19 cellular contexts compared by ENCODE assay signal in the genomic region with DNA sequence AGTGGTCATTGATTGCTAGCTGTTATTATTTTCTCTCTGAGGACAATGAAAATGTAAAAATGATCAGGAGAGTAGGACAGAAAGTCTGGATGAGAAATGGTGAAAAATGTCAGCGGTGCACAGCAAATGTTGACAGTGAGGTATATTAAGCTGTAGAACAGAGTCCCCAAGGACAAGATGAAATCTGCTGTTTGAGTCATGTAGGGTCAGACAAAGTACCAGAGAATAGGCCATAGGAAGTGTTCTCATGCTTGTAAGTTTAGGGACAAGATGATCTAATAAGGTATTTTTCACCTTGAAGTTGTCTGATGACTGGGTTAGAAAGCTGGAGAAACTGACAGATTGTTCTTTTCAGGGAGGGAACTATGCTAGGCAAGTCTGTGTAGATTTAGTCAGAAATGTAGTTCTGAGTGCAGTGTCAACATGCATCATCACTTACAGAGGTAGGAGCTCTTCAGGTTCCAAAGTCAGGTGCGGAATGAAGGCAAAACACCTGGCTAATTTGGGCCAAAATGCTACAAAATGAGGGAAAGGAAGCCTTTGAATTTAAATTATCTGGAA.
"Had no signal": no experiment of that assay in that cellular context is flagged by ENCODE, and none has a peak within 500 bp of the region (broad histone marks: within the 10 kb centered on the region; RNA-seq: fewer than 3 reads in every experiment).

No MANE protein-coding gene starts in this region.

- H3K27me3 ChIP-seq: adrenal gland, ascending aorta, colonic mucosa, esophagus squamous epithelium, gastroesophageal sphincter, tibial artery had no signal

- H3K4me3 Mint-ChIP-seq: activated naive CD8-positive, alpha-beta T cell; central memory CD8-positive, alpha-beta T cell; natural killer cell; stimulated activated naive CD8-positive, alpha-beta T cell treated with anti-CD3 and anti-CD28 coated beads, Interleukin-15, amount 100 ng/mL, for 72 hours had no signal

- H3K27ac Mint-ChIP-seq: activated naive CD8-positive, alpha-beta T cell; natural killer cell; progenitor cell of endocrine pancreas; stimulated activated naive CD8-positive, alpha-beta T cell treated with anti-CD3 and anti-CD28 coated beads, Interleukin-15, amount 100 ng/mL, for 72 hours had no signal

- H3K9me3 ChIP-seq: adrenal gland, ascending aorta, colonic mucosa, esophagus squamous epithelium, gastroesophageal sphincter, tibial artery had no signal

- H3K4me3 ChIP-seq: adrenal gland, ascending aorta, colonic mucosa, esophagus squamous epithelium, gastroesophageal sphincter, tibial artery had no signal

- H3K36me3 ChIP-seq: adrenal gland, ascending aorta, colonic mucosa, esophagus squamous epithelium, gastroesophageal sphincter, tibial artery had no signal

- H3K4me1 Mint-ChIP-seq: central memory CD8-positive, alpha-beta T cell; natural killer cell; stimulated activated naive CD8-positive, alpha-beta T cell treated with anti-CD3 and anti-CD28 coated beads, Interleukin-15, amount 100 ng/mL, for 72 hours had no signal

- H3K9me3 Mint-ChIP-seq: central memory CD8-positive, alpha-beta T cell; natural killer cell; stimulated activated naive CD8-positive, alpha-beta T cell treated with anti-CD3 and anti-CD28 coated beads, Interleukin-15, amount 100 ng/mL, for 72 hours had no signal

- H3K27ac ChIP-seq: adrenal gland, ascending aorta, colonic mucosa, esophagus squamous epithelium, gastroesophageal sphincter, tibial artery had no signal

- H3K27me3 Mint-ChIP-seq: central memory CD8-positive, alpha-beta T cell; progenitor cell of endocrine pancreas had no signal

- DNase-seq: activated CD4-positive, alpha-beta T cell treated with anti-CD3 and anti-CD28 coated beads, Interleukin-2, amount 50 U/mL, for 1 hour; activated naive CD4-positive, alpha-beta T cell; activated T-cell treated with anti-CD3 and anti-CD28 coated beads, Interleukin-2, amount 50 U/mL, for 1 hour; adrenal gland; colonic mucosa; esophagus squamous epithelium; head of caudate nucleus; hypothalamus; left ventricle myocardium superior; midbrain; natural killer cell; stimulated activated CD4-positive, alpha-beta T cell treated with anti-CD3 and anti-CD28 coated beads, Interleukin-4, amount 100 ng/mL, for 24 hours; stimulated activated naive CD8-positive, alpha-beta T cell treated with anti-CD3 and anti-CD28 coated beads, Interleukin-15, amount 100 ng/mL, for 72 hours; tibial artery had no signal

- ATAC-seq: gastroesophageal sphincter; left ventricle myocardium superior; natural killer cell; stimulated activated naive CD8-positive, alpha-beta T cell treated with anti-CD3 and anti-CD28 coated beads, Interleukin-15, amount 100 ng/mL, for 72 hours had no signal

- H3K4me1 ChIP-seq: adrenal gland, ascending aorta, colonic mucosa, esophagus squamous epithelium, gastroesophageal sphincter, tibial artery had no signal

- H3K36me3 Mint-ChIP-seq: activated naive CD8-positive, alpha-beta T cell; natural killer cell had no signal
